ENCODE assay signal across 8 cellular contexts in genomic region chr10:119028900-119029612, GRCh38. TPM values are rescaled to one million over a fixed set of nuclear protein-coding genes. Genes with fewer than 3 reads are reported as not detected.
DNase-seq lines count a peak whose midpoint lies in the region; ATAC-seq and TF ChIP-seq lines count a peak whose summit lies in the region.

No MANE protein-coding gene starts in this region.

- DNase-seq in CD1c-positive myeloid dendritic cell (ENCODE audit: extremely low spot score) (peak; percentile 72), NOMO-1 treated with dmso at 0.1 percent for 144 hours (lab: John Stamatoyannopoulos, UW; ENCODE audit: unreplicated experiment) (peak; percentile 66), activated T-cell treated with anti-CD3 and anti-CD28 coated beads for 4 hours (peak; percentile 72), epithelial cell of esophagus (ENCODE audit: low read depth) (peak; percentile 90), mucosa of descending colon (peak; percentile 87 to 93 (median 88))
- DNase-seq in stimulated activated CD8-positive, alpha-beta memory T cell treated with anti-CD3 and anti-CD28 coated beads, Interleukin-2, amount 100 ng/mL, for 1 hour (ENCODE audit: low read depth in 2 of 2) = peak; percentile 59 to 69

- TF ChIP-seq CTCF in epithelial cell of esophagus (IDR thresholded peaks at IDR 0.05; ENCODE audit: insufficient read depth, low read depth, low read length, missing control alignments) (no peak), mucosa of descending colon (IDR thresholded peaks at IDR 0.05) (peak; percentile 24)

- H3K36me3 ChIP-seq in mucosa of descending colon (ENCODE audit: low read depth) = peaks cover 8% of the 10 kb centered on the region

- no peaks in the 10 kb centered on the region for H3K9me3 ChIP-seq in mucosa of descending colon

- H3K4me1 ChIP-seq in mucosa of descending colon (ENCODE audit: low read depth) = peaks cover 8% of the 10 kb centered on the region

- H3K4me3 ChIP-seq in epithelial cell of esophagus (ENCODE audit: low read length) = peak overlapping the region; percentile 16
- H3K4me3 ChIP-seq in mucosa of descending colon = peak overlapping the region; percentile 17

- intact Hi-C loops in mucosa of descending colon (cut with DNase I, micrococcal nuclease) = no loop called here

- peak; percentile 61 for ATAC-seq in GM19397 (IDR thresholded peaks at IDR 0.05; ENCODE audit: unreplicated experiment)
- ATAC-seq in HG03558 (IDR thresholded peaks at IDR 0.05; ENCODE audit: extremely low read depth, unreplicated experiment) = peak; percentile 30
- ATAC-seq in mucosa of descending colon = peak; percentile 84

RNA-seq across cellular contexts. Expression of gene NANOS1, which starts 0.5 kb away (rescaled TPM):
- total RNA-seq in mucosa of descending colon = 1 to 10 TPM in 1 of 3 donors, under 1 TPM in 2; 0.12 to 2.7 (median 0.43) TPM

RNA-seq across cellular contexts. Expression of gene EIF3A, which starts 51.6 kb away (rescaled TPM):
- 100 to 1,000 TPM in 2 of 3 donors, 10 to 100 TPM in 1; 94.5 to 124 (median 114) TPM for total RNA-seq in mucosa of descending colon

Comparison
In these comparisons a context has a peak if more than half of its experiments do, and no peak if none do; other contexts are left out.
1. Peak in every context shown above with its lines: DNase-seq, ATAC-seq and H3K4me3 ChIP-seq.
2. ATAC-seq: peak in every context shown above with its lines; median percentile 84 in mucosa of descending colon; 61 in GM19397; 30 in HG03558.